In the genomic region with DNA sequence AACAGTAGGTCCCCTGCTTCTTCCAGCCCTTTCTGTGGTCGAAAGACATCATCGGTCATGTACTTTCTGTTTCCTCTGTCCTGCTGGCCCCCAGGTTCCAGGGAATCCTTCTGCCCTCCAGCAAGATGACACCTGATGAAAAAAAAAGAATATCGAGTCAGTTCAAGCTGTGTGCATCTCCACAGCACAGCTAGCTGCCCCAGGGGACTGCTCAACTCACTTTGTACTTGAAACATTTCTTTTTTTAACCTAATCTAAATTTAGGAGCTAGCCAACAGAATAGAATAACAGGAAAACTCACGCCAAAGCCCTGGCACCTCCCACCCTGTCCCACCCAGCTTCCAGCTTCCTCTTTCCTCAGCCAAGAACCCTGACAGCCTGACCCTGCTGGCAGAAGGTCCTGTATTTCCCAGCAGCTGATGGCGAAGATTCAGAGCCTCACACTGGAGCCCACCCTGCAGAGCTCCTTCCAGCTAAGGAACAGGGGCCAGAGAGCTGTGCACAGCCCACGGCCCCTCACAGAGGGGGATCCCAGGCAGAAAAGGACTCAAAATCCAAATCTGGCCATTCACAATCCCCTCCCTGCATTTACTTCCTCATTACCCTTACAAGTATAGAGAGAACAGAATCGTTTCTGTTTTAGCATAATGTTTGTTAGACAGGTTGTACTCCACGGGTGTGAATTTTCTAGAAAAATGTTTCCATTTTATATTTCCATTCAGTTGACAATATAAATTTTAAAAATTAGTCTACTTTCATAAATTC, we compare ENCODE assay signal across 1 cellular context.
TF ChIP-seq lines count a peak whose summit lies in the region.

No MANE protein-coding gene starts in this region.

TF ChIP-seq in SK-N-SH treated with all-trans-retinoic acid at 6 μM for 48 hours, 23 proteins besides CTCF, POLR2A, EP300 and RAD21 (continued from another document):
- TF ChIP-seq PATZ1 (CRISPR knock-in tag; IDR thresholded peaks at IDR 0.05; ENCODE audit: borderline replicate concordance) = no peak
- TF ChIP-seq BACH2 (CRISPR knock-in tag; IDR thresholded peaks at IDR 0.05; ENCODE audit: borderline replicate concordance) = no peak
- TF ChIP-seq, protein P1, sequence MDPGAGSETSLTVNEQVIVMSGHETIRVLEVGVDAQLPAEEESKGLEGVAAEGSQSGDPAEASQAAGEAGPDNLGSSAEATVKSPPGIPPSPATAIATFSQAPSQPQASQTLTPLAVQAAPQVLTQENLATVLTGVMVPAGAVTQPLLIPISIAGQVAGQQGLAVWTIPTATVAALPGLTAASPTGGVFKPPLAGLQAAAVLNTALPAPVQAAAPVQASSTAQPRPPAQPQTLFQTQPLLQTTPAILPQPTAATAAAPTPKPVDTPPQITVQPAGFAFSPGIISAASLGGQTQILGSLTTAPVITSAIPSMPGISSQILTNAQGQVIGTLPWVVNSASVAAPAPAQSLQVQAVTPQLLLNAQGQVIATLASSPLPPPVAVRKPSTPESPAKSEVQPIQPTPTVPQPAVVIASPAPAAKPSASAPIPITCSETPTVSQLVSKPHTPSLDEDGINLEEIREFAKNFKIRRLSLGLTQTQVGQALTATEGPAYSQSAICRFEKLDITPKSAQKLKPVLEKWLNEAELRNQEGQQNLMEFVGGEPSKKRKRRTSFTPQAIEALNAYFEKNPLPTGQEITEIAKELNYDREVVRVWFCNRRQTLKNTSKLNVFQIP (CRISPR knock-in tag; IDR thresholded peaks at IDR 0.05; ENCODE audit: borderline replicate concordance, low read depth) = no peak
- no peak for TF ChIP-seq RARB (CRISPR knock-in tag; IDR thresholded peaks at IDR 0.05)
- TF ChIP-seq OSR1 (CRISPR knock-in tag; IDR thresholded peaks at IDR 0.05) = no peak
- TF ChIP-seq TSHZ2 (CRISPR knock-in tag; IDR thresholded peaks at IDR 0.05) = no peak
- TF ChIP-seq CREB5 (CRISPR knock-in tag; IDR thresholded peaks at IDR 0.05; ENCODE audit: low read depth) = no peak
- TF ChIP-seq ZNF8 (CRISPR knock-in tag; IDR thresholded peaks at IDR 0.05) = no peak
- no peak for TF ChIP-seq ESRRG (CRISPR knock-in tag; IDR thresholded peaks at IDR 0.05)
- no peak for TF ChIP-seq ARNTL (CRISPR knock-in tag; IDR thresholded peaks at IDR 0.05; ENCODE audit: borderline replicate concordance, low read depth)
- no peak for TF ChIP-seq ZFP3 (CRISPR knock-in tag; IDR thresholded peaks at IDR 0.05)
- no peak for TF ChIP-seq PPARA (CRISPR knock-in tag; IDR thresholded peaks at IDR 0.05; ENCODE audit: borderline replicate concordance)
- no peak for TF ChIP-seq ZNF565 (CRISPR knock-in tag; conservative IDR thresholded peaks at IDR 0.05; ENCODE audit: low read depth)
TF ChIP-seq in SK-N-SH treated with all-trans-retinoic acid at 6 μM for 48 hours: peak in this region for 0.
